In genomic region chr4:184287697-184288255, GRCh38 we compare ENCODE assay signal across 8 cellular contexts.
A peak's percentile ranks its signal among the peaks of the same experiment; 100 is the strongest.
DNase-seq lines count a peak whose midpoint lies in the region; ATAC-seq and TF ChIP-seq lines count a peak whose summit lies in the region.

No MANE protein-coding gene starts in this region.

- DNase-seq in Caco-2 (peak; percentile 82 to 83), NAMALWA (ENCODE audit: low spot score) (peak; percentile 24), mucosa of gallbladder (ENCODE audit: low spot score) (peak; percentile 23), amniotic stem cell (lab: John Stamatoyannopoulos, UW) (no peak), NCI-H1092 treated with DMSO at 0.1 percent for 48 hours (lab: John Stamatoyannopoulos, UW) (no peak)

- H3K4me3 Mint-ChIP-seq in Caco-2 (ENCODE audit: unreplicated experiment) = peak overlapping the region; percentile 27
- no peak overlapping the region for H3K4me3 Mint-ChIP-seq in dendritic cell treated with granulocyte-macrophage colony-stimulating factor and Interleukin-4, amounts not matched to agents 40 ng/mL and 50 ng/mL, for 4 days

- peaks cover 13% of the 10 kb centered on the region for H3K4me1 Mint-ChIP-seq in Caco-2 (ENCODE audit: low read depth, unreplicated experiment)
- H3K4me1 Mint-ChIP-seq in dendritic cell treated with granulocyte-macrophage colony-stimulating factor and Interleukin-4, amounts not matched to agents 40 ng/mL and 50 ng/mL, for 4 days (ENCODE audit: low read depth) = peaks cover 32% of the 10 kb centered on the region

- no peak overlapping the region for H3K4me3 ChIP-seq in Caco-2 (ENCODE audit: low read depth, low read length)

- no peaks in the 10 kb centered on the region for H3K9me3 ChIP-seq in Caco-2

- CTCF ChIA-PET in Caco-2 (lab: Charles Lee) = interaction anchor here (0.6 to 1.5 kb wide), 13 partner anchors 19 to 446 kb away, joined by 3 to 13 read pairs (median 4); partner anchors contain the start of genes CENPU and IRF2

- H3K4me1 ChIP-seq in Caco-2 = peaks cover 18% of the 10 kb centered on the region

- H3K36me3 ChIP-seq in Caco-2 (ENCODE audit: control insufficient read depth, insufficient read depth, low read length) = no peaks in the 10 kb centered on the region

- no peaks in the 10 kb centered on the region for H3K27me3 ChIP-seq in Caco-2 (replicated peaks; ENCODE audit: control insufficient read depth, insufficient read depth, low read length)

- TF ChIP-seq CTCF in Caco-2 (IDR thresholded peaks at IDR 0.05; ENCODE audit: insufficient read depth in 1 of 2, low read depth in 1 of 2, low read length in 1 of 2, severe bottlenecking in 1 of 2, unreplicated experiment in 1 of 2) = no peak

- H3K36me3 Mint-ChIP-seq in Caco-2 (ENCODE audit: insufficient read depth, unreplicated experiment) = peaks cover 7% of the 10 kb centered on the region
- H3K36me3 Mint-ChIP-seq in dendritic cell treated with granulocyte-macrophage colony-stimulating factor and Interleukin-4, amounts not matched to agents 40 ng/mL and 50 ng/mL, for 4 days (ENCODE audit: low read depth) = no peaks in the 10 kb centered on the region

- intact Hi-C loops in Caco-2 (cut with micrococcal nuclease; ENCODE audit: unreplicated experiment) = loop anchor here (1.0 to 2.0 kb wide), 6 partner anchors 23 to 361 kb away; partner anchors contain the start of genes CASP3, IRF2 and PRIMPOL
- intact Hi-C loops in dendritic cell treated with granulocyte-macrophage colony-stimulating factor and Interleukin-4, amounts not matched to agents 40 ng/mL and 50 ng/mL, for 4 days (cut with micrococcal nuclease) = no loop called here

- ATAC-seq in GM21381 (IDR thresholded peaks at IDR 0.05; ENCODE audit: unreplicated experiment) (no peak), HG03442 (IDR thresholded peaks at IDR 0.05; ENCODE audit: unreplicated experiment) (no peak)

- H3K9me3 Mint-ChIP-seq in Caco-2 (ENCODE audit: unreplicated experiment) = no peaks in the 10 kb centered on the region
- H3K9me3 Mint-ChIP-seq in dendritic cell treated with granulocyte-macrophage colony-stimulating factor and Interleukin-4, amounts not matched to agents 40 ng/mL and 50 ng/mL, for 4 days = no peaks in the 10 kb centered on the region

- BruUV-seq in Caco-2 (replicated peaks; lab: Mats Ljungman, UMichigan) = no TSS peak

- peak overlapping the region; percentile 62 for H3K27ac Mint-ChIP-seq in Caco-2 (ENCODE audit: unreplicated experiment)
- peak overlapping the region; percentile 72 for H3K27ac Mint-ChIP-seq in dendritic cell treated with granulocyte-macrophage colony-stimulating factor and Interleukin-4, amounts not matched to agents 40 ng/mL and 50 ng/mL, for 4 days

- POLR2A ChIA-PET in Caco-2 (lab: Charles Lee) = interaction anchor here (0.6 to 1.3 kb wide), 4 partner anchors 61 to 250 kb away, joined by 3 to 9 read pairs (median 6); partner anchors contain the start of gene IRF2

- H3K27me3 Mint-ChIP-seq in Caco-2 (ENCODE audit: insufficient read depth, unreplicated experiment) = no peaks in the 10 kb centered on the region
- no peaks in the 10 kb centered on the region for H3K27me3 Mint-ChIP-seq in dendritic cell treated with granulocyte-macrophage colony-stimulating factor and Interleukin-4, amounts not matched to agents 40 ng/mL and 50 ng/mL, for 4 days

Comparison
In these comparisons a context has a peak if more than half of its experiments do, and no peak if none do; other contexts are left out.
1. DNase-seq: peak in Caco-2 (2 of 2), NAMALWA (single experiment) and mucosa of gallbladder (single experiment); none in amniotic stem cell (single experiment) and NCI-H1092 treated with DMSO at 0.1 percent for 48 hours (single experiment).